In the genomic region with DNA sequence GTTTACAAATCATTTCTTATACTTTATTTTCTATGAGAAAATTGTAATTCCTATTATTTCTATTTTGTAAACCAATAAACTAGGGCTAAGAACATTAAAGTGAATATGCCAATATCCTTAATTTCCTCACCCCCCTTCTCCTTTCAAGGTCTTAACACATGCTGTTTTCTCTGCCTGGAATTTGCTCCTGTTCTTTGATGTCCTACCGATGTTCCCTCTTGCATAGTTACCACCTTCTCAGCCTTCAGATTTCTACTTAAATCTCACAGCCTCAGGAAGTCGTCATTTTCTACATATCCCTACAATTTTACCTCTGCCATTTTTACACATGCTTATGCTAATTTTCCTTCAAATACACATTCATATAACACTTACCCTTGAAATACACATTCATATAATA, we compare ENCODE assay signal across 9 cellular contexts.
"Had no signal": no experiment of that assay in that cellular context is flagged by ENCODE, and none has a peak within 500 bp of the region (broad histone marks: within the 10 kb centered on the region; RNA-seq: fewer than 3 reads in every experiment).

No MANE protein-coding gene starts in this region.

- H3K27me3 Mint-ChIP-seq: IgD-negative memory B cell had no signal

- H3K9me3 ChIP-seq: HAP-1 had no signal

- H3K4me1 ChIP-seq: HAP-1 had no signal

- H3K36me3 ChIP-seq: HAP-1 had no signal

- H3K4me3 Mint-ChIP-seq: HFFc6, IgD-negative memory B cell had no signal

- H3K27ac ChIP-seq: GM23248, HL-60 had no signal

- H3K27ac Mint-ChIP-seq: HFFc6, IgD-negative memory B cell had no signal

- H2AFZ ChIP-seq: GM23248 had no signal

- ATAC-seq: HCT116, HepG2 had no signal

- H3K9ac ChIP-seq: GM23248 had no signal

- H3K4me3 ChIP-seq: GM23248, HAP-1 had no signal

- DNase-seq: GM23248, H7, HFFc6, KBM-7 had no signal

- H3K4me1 Mint-ChIP-seq: IgD-negative memory B cell had no signal
